In genomic region chr5:80146036-80146435, GRCh38 we compare ENCODE assay signal across 18 cellular contexts.
DNase-seq lines count a peak whose midpoint lies in the region; ATAC-seq and TF ChIP-seq lines count a peak whose summit lies in the region.
"Had no signal": no experiment of that assay in that cellular context is flagged by ENCODE, and none has a peak within 500 bp of the region (broad histone marks: within the 10 kb centered on the region; RNA-seq: fewer than 3 reads in every experiment).

No MANE protein-coding gene starts in this region.

- no peak for TF ChIP-seq CTCF in nephron progenitor cell (IDR thresholded peaks at IDR 0.05)

- H3K9me3 ChIP-seq in T-helper 17 cell (ENCODE audit: control insufficient read depth, low read length, poor library complexity, severe bottlenecking): no peaks in the 10 kb centered on the region
- H3K9me3 ChIP-seq: BE2C had no signal

- H3K27ac Mint-ChIP-seq in T-helper 2 cell treated with Interferon-gamma antibody and Interleukin-4, amounts not matched to agents 5 μg/mL and 100 μg/mL, for 36 hours: peak overlapping the region; percentile 24
- peak overlapping the region; percentile 60 for H3K27ac Mint-ChIP-seq in T-helper 17 cell
- peak overlapping the region; percentile 59 for H3K27ac Mint-ChIP-seq in nephron progenitor cell
- H3K27ac Mint-ChIP-seq: activated CD8-positive, alpha-beta T cell treated with anti-CD3 and anti-CD28 coated beads, Interleukin-2, amount 10 ng/mL, durations not matched to agents 7 days and 5 days had no signal

- no peaks in the 10 kb centered on the region for H3K27me3 Mint-ChIP-seq in T-helper 2 cell treated with Interferon-gamma antibody and Interleukin-4, amounts not matched to agents 5 μg/mL and 100 μg/mL, for 36 hours (ENCODE audit: low read depth)
- H3K27me3 Mint-ChIP-seq in T-helper 17 cell (no peaks in the 10 kb centered on the region), nephron progenitor cell (ENCODE audit: low read depth, poor library complexity) (no peaks in the 10 kb centered on the region)
- H3K27me3 Mint-ChIP-seq: activated T-helper 17 cell treated with anti-CD3 and anti-CD28 coated beads, Interleukin-2, amount 50 U/mL, for 72 hours; effector memory CD8-positive, alpha-beta T cell had no signal

- peaks cover 32% of the 10 kb centered on the region for H3K4me1 Mint-ChIP-seq in T-helper 2 cell treated with Interferon-gamma antibody and Interleukin-4, amounts not matched to agents 5 μg/mL and 100 μg/mL, for 36 hours (ENCODE audit: low read depth)
- H3K4me1 Mint-ChIP-seq in T-helper 17 cell: peaks cover 61% of the 10 kb centered on the region
- H3K4me1 Mint-ChIP-seq in nephron progenitor cell: peaks cover 72% of the 10 kb centered on the region

- H3K4me3 Mint-ChIP-seq in T-helper 2 cell treated with Interferon-gamma antibody and Interleukin-4, amounts not matched to agents 5 μg/mL and 100 μg/mL, for 36 hours: no peak overlapping the region
- no peak overlapping the region for H3K4me3 Mint-ChIP-seq in T-helper 17 cell
- H3K4me3 Mint-ChIP-seq in nephron progenitor cell: no peak overlapping the region
- H3K4me3 Mint-ChIP-seq: activated CD8-positive, alpha-beta T cell treated with anti-CD3 and anti-CD28 coated beads, Interleukin-2, amount 10 ng/mL, durations not matched to agents 7 days and 5 days; activated T-helper 17 cell treated with anti-CD3 and anti-CD28 coated beads, Interleukin-2, amount 50 U/mL, for 72 hours; effector memory CD8-positive, alpha-beta T cell had no signal

- H3K9me3 Mint-ChIP-seq in T-helper 2 cell treated with Interferon-gamma antibody and Interleukin-4, amounts not matched to agents 5 μg/mL and 100 μg/mL, for 36 hours: no peaks in the 10 kb centered on the region
- H3K9me3 Mint-ChIP-seq in nephron progenitor cell: no peaks in the 10 kb centered on the region
- H3K9me3 Mint-ChIP-seq: activated T-helper 17 cell treated with anti-CD3 and anti-CD28 coated beads, Interleukin-2, amount 50 U/mL, for 72 hours; effector memory CD8-positive, alpha-beta T cell had no signal

- DNase-seq in T-helper 2 cell treated with Interferon-gamma antibody and Interleukin-4, amounts not matched to agents 5 μg/mL and 100 μg/mL, for 36 hours (ENCODE audit: low spot score): no peak
- DNase-seq in T-helper 2 cell (no peak), DMS79 (lab: John Stamatoyannopoulos, UW) (peak; percentile 36), T-helper 17 cell (no peak), nephron progenitor cell (no peak)
- no peak for DNase-seq in stimulated activated CD4-positive, alpha-beta T cell treated with anti-CD3 and anti-CD28 coated beads, Interleukin-15, amount 100 ng/mL, for 24 hours
- DNase-seq: 8988T; activated CD8-positive, alpha-beta T cell treated with anti-CD3 and anti-CD28 coated beads, Interleukin-2, amount 10 ng/mL, durations not matched to agents 7 days and 5 days; aorta; BE2C; DND-41; effector memory CD8-positive, alpha-beta T cell; GM23248; NCI-H1417 treated with DMSO at 0.1 percent for 48 hours; NCI-H2171 had no signal

- no peak for ATAC-seq in T-helper 17 cell
- ATAC-seq in HG02973 (IDR thresholded peaks at IDR 0.05; ENCODE audit: unreplicated experiment): no peak
- ATAC-seq in esophagus mucosa: no peak
- ATAC-seq: activated CD8-positive, alpha-beta T cell treated with anti-CD3 and anti-CD28 coated beads, Interleukin-2, amount 10 ng/mL, durations not matched to agents 7 days and 5 days; activated T-helper 17 cell treated with anti-CD3 and anti-CD28 coated beads, Interleukin-2, amount 50 U/mL, for 72 hours; effector memory CD8-positive, alpha-beta T cell had no signal

- H3K36me3 Mint-ChIP-seq in T-helper 2 cell treated with Interferon-gamma antibody and Interleukin-4, amounts not matched to agents 5 μg/mL and 100 μg/mL, for 36 hours (ENCODE audit: low read depth): peaks cover 82% of the 10 kb centered on the region
- H3K36me3 Mint-ChIP-seq in T-helper 17 cell (ENCODE audit: low read depth): peaks cover 27% of the 10 kb centered on the region
- H3K36me3 Mint-ChIP-seq in nephron progenitor cell (ENCODE audit: low read depth): peaks cover 64% of the 10 kb centered on the region
